ENCODE assay signal across 5 cellular contexts in the genomic region with DNA sequence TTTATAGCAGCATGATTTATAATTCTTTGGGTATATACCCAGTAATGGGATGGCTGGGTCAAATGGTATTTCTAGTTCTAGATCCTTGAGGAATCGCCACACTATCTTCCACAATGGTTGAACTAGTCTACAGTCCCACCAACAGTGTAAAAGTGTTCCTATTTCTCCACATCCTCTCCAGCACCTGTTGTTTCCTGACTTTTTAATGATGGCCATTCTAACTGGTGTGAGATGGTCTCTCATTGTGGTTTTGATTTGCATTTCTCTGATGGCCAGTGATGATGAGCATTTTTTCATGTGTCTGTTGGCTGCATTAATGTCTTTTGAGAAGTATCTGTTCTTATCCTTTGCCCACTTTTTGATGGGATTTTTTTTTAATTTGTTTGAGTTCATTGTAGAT. TPM values are rescaled to one million over a fixed set of nuclear protein-coding genes. Genes with fewer than 3 reads are reported as not detected.
"Had no signal": no experiment of that assay in that cellular context is flagged by ENCODE, and none has a peak within 500 bp of the region (broad histone marks: within the 10 kb centered on the region; RNA-seq: fewer than 3 reads in every experiment).

No MANE protein-coding gene starts in this region.

RNA-seq across cellular contexts. Expression of a gene that starts 20.0 kb away (rescaled TPM):
- total RNA-seq: HepG2, HT-29, HT1080, IMR-90, K562 had no signal
